ENCODE assay signal across 10 cellular contexts in the genomic region with DNA sequence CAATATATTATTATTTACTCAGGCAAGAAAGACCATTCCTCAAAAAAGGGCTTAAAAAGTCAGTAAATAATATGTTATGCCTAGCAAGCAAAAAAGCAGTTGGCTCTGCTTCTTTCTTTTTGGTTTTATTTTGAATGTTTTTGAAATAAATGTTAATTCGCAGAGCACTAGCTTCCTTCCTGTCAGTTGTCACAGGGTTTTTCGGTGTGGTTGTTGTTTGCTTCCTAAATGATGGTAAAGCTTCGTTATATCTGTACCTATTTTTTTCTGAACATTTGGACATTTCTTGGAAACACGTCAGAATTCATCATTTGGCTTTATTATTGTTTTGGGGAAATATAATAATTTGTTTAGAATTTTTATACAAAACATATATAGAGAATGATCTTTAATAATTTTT.
"Had no signal": no experiment of that assay in that cellular context is flagged by ENCODE, and none has a peak within 500 bp of the region (broad histone marks: within the 10 kb centered on the region; RNA-seq: fewer than 3 reads in every experiment).

No MANE protein-coding gene starts in this region.

- H3K4me3 ChIP-seq: ascending aorta, heart left ventricle, psoas muscle, right lobe of liver, upper lobe of left lung had no signal

- H3K9me3 ChIP-seq: ascending aorta, heart left ventricle, psoas muscle, right lobe of liver, upper lobe of left lung had no signal

- H3K4me1 ChIP-seq: ascending aorta, right lobe of liver, upper lobe of left lung had no signal

- H3K27me3 ChIP-seq: ascending aorta, heart left ventricle, right lobe of liver, upper lobe of left lung had no signal

- H3K27me3 Mint-ChIP-seq: activated CD8-positive, alpha-beta T cell treated with anti-CD3 and anti-CD28 coated beads for 36 hours; naive thymus-derived CD8-positive, alpha-beta T cell had no signal

- H3K27ac ChIP-seq: ascending aorta, psoas muscle, upper lobe of left lung had no signal

- H3K36me3 Mint-ChIP-seq: naive thymus-derived CD8-positive, alpha-beta T cell had no signal

- H3K9me3 Mint-ChIP-seq: activated CD8-positive, alpha-beta T cell treated with anti-CD3 and anti-CD28 coated beads for 36 hours; activated naive CD8-positive, alpha-beta T cell treated with anti-CD3 and anti-CD28 coated beads, Interleukin-2, amount 50 U/mL, for 24 hours had no signal

- H3K27ac Mint-ChIP-seq: activated naive CD8-positive, alpha-beta T cell treated with anti-CD3 and anti-CD28 coated beads, Interleukin-2, amount 50 U/mL, for 24 hours had no signal

- H3K4me3 Mint-ChIP-seq: activated CD8-positive, alpha-beta T cell treated with anti-CD3 and anti-CD28 coated beads for 36 hours; activated naive CD8-positive, alpha-beta T cell treated with anti-CD3 and anti-CD28 coated beads, Interleukin-2, amount 50 U/mL, for 24 hours had no signal

- H3K36me3 ChIP-seq: ascending aorta, heart left ventricle, right lobe of liver, upper lobe of left lung had no signal

- DNase-seq: foreskin melanocyte, mammary epithelial cell, psoas muscle, right lobe of liver, upper lobe of left lung had no signal
